In genomic region chr13:99495478-99496321, GRCh38 we compare ENCODE assay signal across 9 cellular contexts. TPM values are rescaled to one million over a fixed set of nuclear protein-coding genes. Genes with fewer than 3 reads are reported as not detected.
A peak's percentile ranks its signal among the peaks of the same experiment; 100 is the strongest.
DNase-seq lines count a peak whose midpoint lies in the region; ATAC-seq and TF ChIP-seq lines count a peak whose summit lies in the region.
"Had no signal": no experiment of that assay in that cellular context is flagged by ENCODE, and none has a peak within 500 bp of the region (broad histone marks: within the 10 kb centered on the region; RNA-seq: fewer than 3 reads in every experiment).

No MANE protein-coding gene starts in this region.

- peaks cover 15 to 25% (median 24%) of the 10 kb centered on the region in 3 donors for H3K27me3 Mint-ChIP-seq in immature natural killer cell (ENCODE audit: low read depth in 3 of 3)

- no peak for DNase-seq in activated CD4-positive, CD25-positive, alpha-beta regulatory T cell (lab: John Stamatoyannopoulos, UW)
- no peak for DNase-seq in Peyer's patch
- DNase-seq in immature natural killer cell, result peak in 1 of 3 donors; percentile 31
- peak in 1 of 49 donors; percentile 3 for DNase-seq in substantia nigra (lab: John Stamatoyannopoulos, UW)
- DNase-seq in NCI-H774 (lab: John Stamatoyannopoulos, UW), result no peak
- DNase-seq in GM19240 (ENCODE audit: insufficient read length, low spot score), result no peak
- no peak for DNase-seq in GM20000 (ENCODE audit: low spot score)
- DNase-seq: SIG-M5 had no signal

- ATAC-seq in activated CD4-positive, CD25-positive, alpha-beta regulatory T cell treated with anti-CD3 and anti-CD28 coated beads, Interleukin-2, amount 50 U/mL, for 24 hours, result peak; percentile 11 to 14

- H3K4me1 ChIP-seq in Peyer's patch, result peaks cover 0 to 24% (median 6%) of the 10 kb centered on the region in 4 donors

- TF ChIP-seq CTCF in Peyer's patch (IDR thresholded peaks at IDR 0.05), result no peak
- no peak for TF ChIP-seq CTCF in GM20000 (IDR thresholded peaks at IDR 0.05; ENCODE audit: extremely low read depth, missing control alignments)

- H3K27ac ChIP-seq in Peyer's patch (peak overlapping the region; percentile 79 to 87 (median 84)), substantia nigra (ENCODE audit: low read depth, low read length, poor library complexity, severe bottlenecking) (peak overlapping the region; percentile 42)

- TF ChIP-seq POLR2A in Peyer's patch (IDR thresholded peaks at IDR 0.05), result no peak

- peaks cover 0 to 4% (median 3%) of the 10 kb centered on the region in 3 donors for H3K36me3 Mint-ChIP-seq in immature natural killer cell

- peak overlapping the region; percentile 88 to 98 (median 96) for H3K27ac Mint-ChIP-seq in immature natural killer cell

- no peaks in the 10 kb centered on the region for H3K9me3 Mint-ChIP-seq in immature natural killer cell

- H3K9me3 ChIP-seq in Peyer's patch, result no peaks in the 10 kb centered on the region

- H3K4me3 ChIP-seq in Peyer's patch, result peak overlapping the region; percentile 35 to 55 (median 44)

- peak overlapping the region; percentile 86 to 94 (median 89) for H3K4me3 Mint-ChIP-seq in immature natural killer cell

- no peaks in the 10 kb centered on the region for H3K27me3 ChIP-seq in Peyer's patch

- H3K36me3 ChIP-seq in Peyer's patch, result no peaks in the 10 kb centered on the region

- peaks cover 54 to 58% of the 10 kb centered on the region in 2 donors for H3K4me1 Mint-ChIP-seq in immature natural killer cell

RNA-seq across cellular contexts. Expression of gene TM9SF2, which starts 5.6 kb away (rescaled TPM):
- total RNA-seq in Peyer's patch, result 100 to 1,000 TPM in 2 of 4 donors, 10 to 100 TPM in 2; 19.8 to 189 (median 107) TPM
- polyA plus RNA-seq in immature natural killer cell, result 100 to 1,000 TPM in 1 of 3 donors, 10 to 100 TPM in 2; 57.5 to 109 (median 83.0) TPM
